Comparison of ENCODE assay signal across 12 cellular contexts in the genomic region with DNA sequence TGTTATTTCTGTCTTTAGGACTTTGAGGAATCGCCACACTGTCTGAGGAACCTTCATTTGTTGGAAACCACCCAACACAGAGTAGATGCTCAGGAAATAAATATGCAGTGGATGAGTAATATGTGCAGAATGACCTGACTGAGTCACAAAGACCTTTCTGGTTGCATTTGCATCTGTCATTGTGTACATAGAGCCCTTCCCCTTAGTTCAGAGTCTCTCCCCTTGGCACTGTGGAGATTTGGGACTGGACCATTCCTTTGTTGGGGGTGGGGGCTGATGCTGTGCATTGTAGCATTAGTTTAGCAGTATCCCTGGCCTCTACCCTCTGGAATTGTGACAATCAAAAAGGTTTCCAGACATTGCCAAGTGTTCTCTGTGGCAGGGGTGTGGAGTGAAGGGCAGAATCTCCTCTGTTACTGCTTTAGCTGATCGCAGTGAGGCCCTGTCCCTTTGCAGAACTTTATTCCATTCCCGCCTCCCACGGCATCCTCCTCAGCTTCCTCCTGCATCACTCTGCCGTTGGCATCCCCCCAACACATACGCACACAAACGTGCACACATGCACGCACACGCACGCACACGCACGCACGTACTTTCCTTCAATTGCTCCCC.
DNase-seq lines count a peak whose midpoint lies in the region; ATAC-seq, FAIRE-seq and TF ChIP-seq lines count a peak whose summit lies in the region.
"Had no signal": no experiment of that assay in that cellular context is flagged by ENCODE, and none has a peak within 500 bp of the region (broad histone marks: within the 10 kb centered on the region; RNA-seq: fewer than 3 reads in every experiment).

No MANE protein-coding gene starts in this region.

- H3K36me3 Mint-ChIP-seq in Calu3 (ENCODE audit: insufficient read depth, unreplicated experiment) (no peaks in the 10 kb centered on the region), natural killer cell (no peaks in the 10 kb centered on the region)
- H3K36me3 Mint-ChIP-seq: stimulated activated naive B cell treated with anti-CD40 and anti-IgM and Interleukin-4, amounts not matched to agents 10 μg/mL and 1 μg/mL and 100 μg/mL, for 72 hours had no signal

- H2AFZ ChIP-seq in K562 (ENCODE audit: low read depth, low read length), result no peak overlapping the region

- intact Hi-C loops in Calu3 (cut with micrococcal nuclease; ENCODE audit: unreplicated experiment) (no loop called here), K562 (cut with micrococcal nuclease) (no loop called here), left lung (cut with DNase I) (no loop called here), natural killer cell (cut with micrococcal nuclease) (no loop called here)

- TF ChIP-seq POLR2A in K562 (conservative IDR thresholded peaks at IDR 0.05), result no peak

- H3K4me1 ChIP-seq in K562 (replicated peaks in 1 of 2; ENCODE audit: control insufficient read depth in 2 of 2, insufficient read depth in 2 of 2, low read length in 2 of 2), result no peaks in the 10 kb centered on the region
- no peaks in the 10 kb centered on the region for H3K4me1 ChIP-seq in left lung
- H3K4me1 ChIP-seq: spleen had no signal

- H3K4me2 ChIP-seq in K562 (ENCODE audit: insufficient read depth, low read length), result no peak overlapping the region

- POLR2A ChIA-PET in K562 (lab: Yijun Ruan, JAX), result no interaction called here

- 3% methylated on average over 12 of the region's 13 CpGs for WGBS in K562 (ENCODE audit: insufficient coverage, low coverage, missing lambda C conversion rate)

- peaks cover 3% of the 10 kb centered on the region for H3K9me3 Mint-ChIP-seq in Calu3 (ENCODE audit: low read depth, unreplicated experiment)
- no peaks in the 10 kb centered on the region for H3K9me3 Mint-ChIP-seq in natural killer cell

- H3K27ac ChIP-seq in K562 (ENCODE audit: extremely low read depth, low read depth, low read length), result no peak overlapping the region
- H3K27ac ChIP-seq in left lung, result no peak overlapping the region
- H3K27ac ChIP-seq: spleen had no signal

- ATAC-seq in K562, result no peak
- peak; percentile 48 for ATAC-seq in left lung
- ATAC-seq in natural killer cell, result no peak
- ATAC-seq: activated CD8-positive, alpha-beta T cell treated with anti-CD3 and anti-CD28 coated beads for 36 hours; Right ventricle myocardium inferior; stimulated activated naive B cell treated with anti-CD40 and anti-IgM and Interleukin-4, amounts not matched to agents 10 μg/mL and 1 μg/mL and 100 μg/mL, for 72 hours had no signal

- H3K27me3 ChIP-seq in K562 (ENCODE audit: control insufficient read depth in 2 of 2, insufficient read depth in 2 of 2, low read length in 2 of 2) (peaks cover 10 to 31% of the 10 kb centered on the region in 2 experiments), left lung (peaks cover 0 to 11% of the 10 kb centered on the region in 2 donors)

- H3K36me3 ChIP-seq in K562 (ENCODE audit: control insufficient read depth, insufficient read depth, low read length) (no peaks in the 10 kb centered on the region), left lung (no peaks in the 10 kb centered on the region)
- H3K36me3 ChIP-seq: spleen had no signal

- CTCF ChIA-PET in Calu3 (lab: Charles Lee), result no interaction called here
- CTCF ChIA-PET in K562 (lab: Yijun Ruan, JAX; ENCODE audit: low intra/inter-chr PET ratio), result no interaction called here

- no peaks in the 10 kb centered on the region; the same call in 1 of the 2 replicates for H3K9me3 ChIP-seq in K562 (replicated peaks; ENCODE audit: control insufficient read depth, insufficient read depth, low read depth, low read length)
- H3K9me3 ChIP-seq in left lung, result peaks cover 0 to 10% of the 10 kb centered on the region in 2 donors

- H3K27me3 Mint-ChIP-seq in Calu3 (ENCODE audit: unreplicated experiment) (no peaks in the 10 kb centered on the region), natural killer cell (ENCODE audit: low read depth in 2 of 2) (peaks cover 0 to 7% of the 10 kb centered on the region in 2 donors)

- in situ Hi-C loops in K562 (cut with MboI), result no loop called here

- H3K4me3 ChIP-seq in K562 (no peak overlapping the region), left lung (no peak overlapping the region)
- H3K4me3 ChIP-seq: spleen had no signal

- peaks cover 32% of the 10 kb centered on the region for H3K4me1 Mint-ChIP-seq in Calu3 (ENCODE audit: low read depth, unreplicated experiment)
- no peaks in the 10 kb centered on the region for H3K4me1 Mint-ChIP-seq in natural killer cell
- H3K4me1 Mint-ChIP-seq: stimulated activated naive B cell treated with anti-CD40 and anti-IgM and Interleukin-4, amounts not matched to agents 10 μg/mL and 1 μg/mL and 100 μg/mL, for 72 hours had no signal

- TF ChIP-seq CTCF in Calu3 (IDR thresholded peaks at IDR 0.05; ENCODE audit: unreplicated experiment) (no peak), K562 (IDR thresholded peaks at IDR 0.05 in 2 of 3, conservative IDR thresholded peaks at IDR 0.05 in 1 of 3; ENCODE audit: insufficient read depth in 2 of 3, low read depth in 1 of 3, low read length in 3 of 3) (no peak), left lung (IDR thresholded peaks at IDR 0.05) (no peak), natural killer cell (IDR thresholded peaks at IDR 0.05) (no peak)

- H3K9ac ChIP-seq in K562 (ENCODE audit: insufficient read depth in 1 of 2, low read depth in 2 of 2, low read length in 2 of 2), result no peak overlapping the region

- no peak for TF ChIP-seq EP300 in K562 (IDR thresholded peaks at IDR 0.05; ENCODE audit: low read length)

- H3K79me2 ChIP-seq in K562 (ENCODE audit: control insufficient read depth, insufficient read depth, low read length), result no peaks in the 10 kb centered on the region

- DNase-seq in Calu3 (peak; percentile 73), LoVo (ENCODE audit: low spot score) (peak; percentile 38), K562 (ENCODE audit: extremely low read depth in 1 of 4, low spot score in 3 of 4) (no peak), left lung (no peak), ureter (ENCODE audit: low spot score) (no peak), Kasumi-1 (lab: John Stamatoyannopoulos, UW) (no peak), natural killer cell (no peak), NOMO-1 (lab: John Stamatoyannopoulos, UW; ENCODE audit: unreplicated experiment in 2 of 2) (no peak)
- DNase-seq: activated CD8-positive, alpha-beta T cell treated with anti-CD3 and anti-CD28 coated beads for 36 hours; spleen; stimulated activated naive B cell treated with anti-CD40 and anti-IgM and Interleukin-4, amounts not matched to agents 10 μg/mL and 1 μg/mL and 100 μg/mL, for 72 hours had no signal

- H3K27ac Mint-ChIP-seq in Calu3 (ENCODE audit: unreplicated experiment), result peak overlapping the region; percentile 25
- no peak overlapping the region for H3K27ac Mint-ChIP-seq in natural killer cell
- H3K27ac Mint-ChIP-seq: activated CD8-positive, alpha-beta T cell treated with anti-CD3 and anti-CD28 coated beads for 36 hours; stimulated activated naive B cell treated with anti-CD40 and anti-IgM and Interleukin-4, amounts not matched to agents 10 μg/mL and 1 μg/mL and 100 μg/mL, for 72 hours had no signal

- TF ChIP-seq RAD21 in K562 (CRISPR knock-in tag; conservative IDR thresholded peaks at IDR 0.05 in 1 of 2, IDR thresholded peaks at IDR 0.05 in 1 of 2), result no peak

- no TSS peak for BruUV-seq in Calu3 (replicated peaks; lab: Mats Ljungman, UMichigan)
- no TSS peak for BruUV-seq in K562 (replicated peaks; lab: Mats Ljungman, UMichigan)

- FAIRE-seq in K562 (lab: Jason Lieb, UNC), result no peak

- H3K4me3 Mint-ChIP-seq in Calu3 (ENCODE audit: low read depth, unreplicated experiment) (peak overlapping the region; percentile 7), natural killer cell (no peak overlapping the region)
- H3K4me3 Mint-ChIP-seq: activated CD8-positive, alpha-beta T cell treated with anti-CD3 and anti-CD28 coated beads for 36 hours; stimulated activated naive B cell treated with anti-CD40 and anti-IgM and Interleukin-4, amounts not matched to agents 10 μg/mL and 1 μg/mL and 100 μg/mL, for 72 hours had no signal

- no peaks in the 10 kb centered on the region for H4K20me1 ChIP-seq in K562 (replicated peaks; ENCODE audit: control insufficient read depth, insufficient read depth, low read length)

- H3K9me1 ChIP-seq in K562 (ENCODE audit: control insufficient read depth, insufficient read depth, low read length), result no peaks in the 10 kb centered on the region

TF ChIP-seq in K562, 482 proteins besides CTCF, POLR2A, EP300 and RAD21 (continues in another document):
- TF ChIP-seq, protein P1, sequence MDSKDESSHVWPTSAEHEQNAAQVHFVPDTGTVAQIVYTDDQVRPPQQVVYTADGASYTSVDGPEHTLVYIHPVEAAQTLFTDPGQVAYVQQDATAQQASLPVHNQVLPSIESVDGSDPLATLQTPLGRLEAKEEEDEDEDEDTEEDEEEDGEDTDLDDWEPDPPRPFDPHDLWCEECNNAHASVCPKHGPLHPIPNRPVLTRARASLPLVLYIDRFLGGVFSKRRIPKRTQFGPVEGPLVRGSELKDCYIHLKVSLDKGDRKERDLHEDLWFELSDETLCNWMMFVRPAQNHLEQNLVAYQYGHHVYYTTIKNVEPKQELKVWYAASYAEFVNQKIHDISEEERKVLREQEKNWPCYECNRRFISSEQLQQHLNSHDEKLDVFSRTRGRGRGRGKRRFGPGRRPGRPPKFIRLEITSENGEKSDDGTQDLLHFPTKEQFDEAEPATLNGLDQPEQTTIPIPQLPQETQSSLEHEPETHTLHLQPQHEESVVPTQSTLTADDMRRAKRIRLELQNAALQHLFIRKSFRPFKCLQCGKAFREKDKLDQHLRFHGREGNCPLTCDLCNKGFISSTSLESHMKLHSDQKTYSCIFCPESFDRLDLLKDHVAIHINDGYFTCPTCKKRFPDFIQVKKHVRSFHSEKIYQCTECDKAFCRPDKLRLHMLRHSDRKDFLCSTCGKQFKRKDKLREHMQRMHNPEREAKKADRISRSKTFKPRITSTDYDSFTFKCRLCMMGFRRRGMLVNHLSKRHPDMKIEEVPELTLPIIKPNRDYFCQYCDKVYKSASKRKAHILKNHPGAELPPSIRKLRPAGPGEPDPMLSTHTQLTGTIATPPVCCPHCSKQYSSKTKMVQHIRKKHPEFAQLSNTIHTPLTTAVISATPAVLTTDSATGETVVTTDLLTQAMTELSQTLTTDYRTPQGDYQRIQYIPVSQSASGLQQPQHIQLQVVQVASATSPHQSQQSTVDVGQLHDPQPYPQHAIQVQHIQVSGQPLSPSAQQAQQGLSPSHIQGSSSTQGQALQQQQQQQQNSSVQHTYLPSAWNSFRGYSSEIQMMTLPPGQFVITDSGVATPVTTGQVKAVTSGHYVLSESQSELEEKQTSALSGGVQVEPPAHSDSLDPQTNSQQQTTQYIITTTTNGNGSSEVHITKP (IDR thresholded peaks at IDR 0.05; ENCODE audit: partially characterized antibody), result peak; percentile 93
- TF ChIP-seq PYGO2 (tag; IDR thresholded peaks at IDR 0.05) (no peak), ZNF57 (CRISPR knock-in tag; IDR thresholded peaks at IDR 0.05) (no peak), CBX2 (IDR thresholded peaks at IDR 0.05; ENCODE audit: insufficient read depth, low read length, poor library complexity, severe bottlenecking) (no peak)

Comparison
In these comparisons a context has a peak if more than half of its experiments do, and no peak if none do; other contexts are left out.
1. DNase-seq: peak in Calu3 (single experiment) and LoVo (single experiment); none in K562 (0 of 4), left lung (0 of 2), ureter (single experiment), Kasumi-1 (0 of 2), natural killer cell (single experiment) and NOMO-1 (0 of 2).